ENCODE assay signal across 12 cellular contexts in the genomic region with DNA sequence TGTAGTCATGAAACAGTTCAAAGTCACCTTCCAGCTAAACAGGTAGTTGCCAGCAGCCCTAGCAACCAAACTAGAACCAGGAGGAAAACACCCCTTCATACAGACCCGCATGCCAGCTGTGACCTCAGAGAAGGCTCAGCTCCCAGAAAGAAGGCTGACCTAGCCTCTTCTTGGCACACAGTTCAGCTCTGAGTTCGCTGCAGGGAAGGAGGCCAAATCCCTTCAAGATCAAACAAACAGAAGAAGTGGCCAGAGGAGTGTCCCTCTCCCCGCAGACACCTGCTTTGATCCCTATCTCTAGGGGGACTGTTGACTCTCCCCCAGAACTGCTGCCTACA. TPM values are rescaled to one million over a fixed set of nuclear protein-coding genes. Genes with fewer than 3 reads are reported as not detected.
DNase-seq lines count a peak whose midpoint lies in the region; ATAC-seq, FAIRE-seq and TF ChIP-seq lines count a peak whose summit lies in the region.
"Had no signal": no experiment of that assay in that cellular context is flagged by ENCODE, and none has a peak within 500 bp of the region (broad histone marks: within the 10 kb centered on the region; RNA-seq: fewer than 3 reads in every experiment).

No MANE protein-coding gene starts in this region.

- H3K9me2 ChIP-seq in OCI-LY1 (ENCODE audit: low read depth, low read length), result no peaks in the 10 kb centered on the region

- peaks cover 49% of the 10 kb centered on the region for H3K4me1 Mint-ChIP-seq in T-helper 1 cell treated with Interleukin-12 subunit alpha and Interleukin-12 subunit beta and Interleukin-4 antibody, amounts not matched to agents 30 μg/mL and 1 μg/mL, for 36 hours (ENCODE audit: low read depth)

- no peak overlapping the region for H3K4me2 ChIP-seq in OCI-LY1 (ENCODE audit: low read length)
- H3K4me2 ChIP-seq: PC-9 had no signal

- H3K4me1 ChIP-seq in OCI-LY1 (ENCODE audit: insufficient read depth, low read length, severe bottlenecking), result peaks cover 59% of the 10 kb centered on the region
- peaks cover 0 to 7% (median 0%) of the 10 kb centered on the region in 3 donors for H3K4me1 ChIP-seq in pancreas

- H3K27ac Mint-ChIP-seq in T-helper 1 cell treated with Interleukin-12 subunit alpha and Interleukin-12 subunit beta and Interleukin-4 antibody, amounts not matched to agents 30 μg/mL and 1 μg/mL, for 36 hours, result peak overlapping the region; percentile 39
- H3K27ac Mint-ChIP-seq: WTC11 had no signal

- no peaks in the 10 kb centered on the region for H4K20me1 ChIP-seq in OCI-LY1 (ENCODE audit: insufficient read depth, low read length)

- peaks cover 48% of the 10 kb centered on the region for H3K36me3 ChIP-seq in OCI-LY1 (ENCODE audit: insufficient read depth, low read length)
- H3K36me3 ChIP-seq in pancreas, result no peaks in the 10 kb centered on the region

- WGBS in pancreas, 2 donors, result 10% methylated on average over 3 of the region's 3 CpGs

- H3K27ac ChIP-seq in OCI-LY1 (ENCODE audit: low read depth, low read length, poor library complexity, severe bottlenecking) (peak overlapping the region; percentile 97), pancreas (no peak overlapping the region)
- H3K27ac ChIP-seq: epithelial cell of prostate, PC-9 had no signal

- TF ChIP-seq CTCF in OCI-LY1 (IDR thresholded peaks at IDR 0.05; ENCODE audit: low read length), result no peak
- TF ChIP-seq CTCF in pancreas (IDR thresholded peaks at IDR 0.05), result no peak

- DNase-seq in T-helper 1 cell, result no peak
- DNase-seq in fibroblast of gingiva (ENCODE audit: low read depth), result peak; percentile 34
- peak in 4 of 6 donors; percentile 33 to 76 (median 56) for DNase-seq in pancreas
- DNase-seq in HPDE6-E6E7 (ENCODE audit: extremely low spot score), result no peak
- DNase-seq: HCEC 1CT, PC-9 had no signal

- intact Hi-C loops in pancreas (cut with DNase I), result no loop called here

- H3K9ac ChIP-seq in OCI-LY1 (ENCODE audit: low read length), result no peak overlapping the region; the same call in 1 of the 2 replicates

- H3K9me3 ChIP-seq in OCI-LY1 (ENCODE audit: low read length), result no peaks in the 10 kb centered on the region
- H3K9me3 ChIP-seq in pancreas, result no peaks in the 10 kb centered on the region

- 0 out of 2 replicates have a peak, but pooled peaks cover 6% of the 10 kb centered on the region for H3F3A ChIP-seq in OCI-LY1 (ENCODE audit: insufficient read depth, low read length)

- peak; percentile 86 to 96 (median 94) for ATAC-seq in pancreas
- ATAC-seq in HG02642 (IDR thresholded peaks at IDR 0.05; ENCODE audit: poor library complexity, unreplicated experiment), result no peak
- no peak for ATAC-seq in HG02798 (IDR thresholded peaks at IDR 0.05; ENCODE audit: poor library complexity, unreplicated experiment)
- ATAC-seq: WTC11 had no signal

- H3K27me3 Mint-ChIP-seq in T-helper 1 cell treated with Interleukin-12 subunit alpha and Interleukin-12 subunit beta and Interleukin-4 antibody, amounts not matched to agents 30 μg/mL and 1 μg/mL, for 36 hours (ENCODE audit: low read depth), result no peaks in the 10 kb centered on the region

- H3K4me3 Mint-ChIP-seq in T-helper 1 cell treated with Interleukin-12 subunit alpha and Interleukin-12 subunit beta and Interleukin-4 antibody, amounts not matched to agents 30 μg/mL and 1 μg/mL, for 36 hours, result no peak overlapping the region
- H3K4me3 Mint-ChIP-seq: WTC11 had no signal

- H3K79me2 ChIP-seq in OCI-LY1 (ENCODE audit: insufficient read depth, low read length), result no peaks in the 10 kb centered on the region

- FAIRE-seq in pancreas (lab: Jason Lieb, UNC), result no peak

- peaks cover 43% of the 10 kb centered on the region for H3K36me3 Mint-ChIP-seq in T-helper 1 cell treated with Interleukin-12 subunit alpha and Interleukin-12 subunit beta and Interleukin-4 antibody, amounts not matched to agents 30 μg/mL and 1 μg/mL, for 36 hours (ENCODE audit: low read depth)
- H3K36me3 Mint-ChIP-seq: WTC11 had no signal

- no peaks in the 10 kb centered on the region for H3K27me3 ChIP-seq in OCI-LY1 (ENCODE audit: insufficient read depth, low read length)
- no peaks in the 10 kb centered on the region for H3K27me3 ChIP-seq in pancreas

- no peak overlapping the region for H2AFZ ChIP-seq in OCI-LY1 (ENCODE audit: low read length)
- H2AFZ ChIP-seq: PC-9 had no signal

- no peaks in the 10 kb centered on the region for H3K9me3 Mint-ChIP-seq in T-helper 1 cell treated with Interleukin-12 subunit alpha and Interleukin-12 subunit beta and Interleukin-4 antibody, amounts not matched to agents 30 μg/mL and 1 μg/mL, for 36 hours
- H3K9me3 Mint-ChIP-seq: WTC11 had no signal

- no peak overlapping the region for H3K4me3 ChIP-seq in OCI-LY1 (ENCODE audit: low read depth, low read length, poor library complexity, severe bottlenecking)
- H3K4me3 ChIP-seq in pancreas, result no peak overlapping the region
- H3K4me3 ChIP-seq: PC-9 had no signal

RNA-seq across cellular contexts. Expression of a gene that starts 56.0 kb away (rescaled TPM):
- 10 to 100 TPM; 14.2 to 29.5 (median 25.1) TPM for total RNA-seq in pancreas
- polyA plus RNA-seq in pancreas, result 100 to 1,000 TPM in 1 of 2 donors, 10 to 100 TPM in 1; 26.1 to 112 TPM

Comparison
In these comparisons a context has a peak if more than half of its experiments do, and no peak if none do; other contexts are left out.
1. DNase-seq: peak in fibroblast of gingiva (single experiment) and pancreas (4 of 6); none in T-helper 1 cell (0 of 5) and HPDE6-E6E7 (single experiment).
2. ATAC-seq: peak in pancreas (4 of 4); none in HG02642 (single experiment) and HG02798 (single experiment).